ENCODE assay signal across 21 cellular contexts in the genomic region with DNA sequence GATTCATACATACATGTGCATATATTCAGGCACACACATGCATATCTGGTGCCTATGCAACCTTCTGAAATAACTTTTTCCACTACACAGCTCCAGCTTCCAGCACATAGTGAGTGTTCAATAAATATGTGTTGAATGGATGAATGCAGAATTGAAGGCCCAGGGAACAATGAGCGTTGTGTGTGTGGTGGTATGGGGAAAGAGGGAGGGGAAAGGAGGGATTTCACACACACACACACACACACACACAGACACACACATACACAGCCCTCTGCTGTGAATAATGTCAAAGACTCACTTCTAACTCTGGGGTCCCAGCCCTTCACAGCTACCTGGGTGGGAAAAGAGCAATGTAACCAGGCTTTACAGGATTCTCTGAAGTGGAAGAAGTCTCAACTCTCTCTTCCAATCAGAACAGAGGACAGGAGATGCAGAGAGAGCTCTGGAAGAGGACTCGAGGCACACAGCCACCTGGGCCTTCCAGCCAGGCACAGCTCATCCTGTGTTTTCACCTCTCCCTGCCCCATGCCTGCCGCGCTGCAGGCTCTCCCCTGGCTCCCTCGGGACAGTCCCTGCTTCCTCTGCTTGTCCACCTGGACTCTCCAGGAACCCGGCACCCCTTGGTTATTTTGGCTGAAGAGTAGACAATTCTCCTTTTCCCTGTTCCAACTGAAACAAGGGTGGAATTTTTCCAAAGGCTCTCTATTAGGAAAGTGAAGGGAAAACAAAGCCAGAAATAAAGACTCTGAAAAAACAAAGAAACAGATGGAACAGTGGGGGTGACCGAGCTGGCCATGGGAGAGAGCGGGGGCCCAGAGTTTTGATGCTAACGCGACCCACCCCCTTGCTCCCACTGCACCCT. TPM values are rescaled to one million over a fixed set of nuclear protein-coding genes. Genes with fewer than 3 reads are reported as not detected.
DNase-seq lines count a peak whose midpoint lies in the region; ATAC-seq, FAIRE-seq and TF ChIP-seq lines count a peak whose summit lies in the region.
"Had no signal": no experiment of that assay in that cellular context is flagged by ENCODE, and none has a peak within 500 bp of the region (broad histone marks: within the 10 kb centered on the region; RNA-seq: fewer than 3 reads in every experiment).

No MANE protein-coding gene starts in this region.

- no peaks in the 10 kb centered on the region for H3K9me3 Mint-ChIP-seq in neural progenitor cell
- no peaks in the 10 kb centered on the region for H3K9me3 Mint-ChIP-seq in stimulated activated memory B cell treated with anti-CD40 and anti-IgM and Interleukin-4, amounts not matched to agents 10 μg/mL and 1 μg/mL and 100 μg/mL, for 72 hours
- H3K9me3 Mint-ChIP-seq: T-helper 2 cell treated with Interferon-gamma antibody and Interleukin-4, amounts not matched to agents 5 μg/mL and 100 μg/mL, for 36 hours had no signal

- intact Hi-C loops in Right ventricle myocardium superior (cut with DNase I) (loop anchor here (5.0 kb wide), 2 partner anchors 93 to 143 kb away; no protein-coding TSS in a partner anchor), right cardiac atrium (cut with DNase I) (loop anchor here in 2 of 4 donors (5.0 to 10.0 kb wide), 6 partner anchors 88 to 271 kb away; a partner anchor contains a TSS)

- no peak overlapping the region for H2BK120ac ChIP-seq in H1 (replicated peaks; ENCODE audit: low read depth, low read length)

- H3K23me2 ChIP-seq in H1 (ENCODE audit: low read depth, low read length), result peaks cover 3% of the 10 kb centered on the region; the same call in 1 of the 2 replicates

- H3K79me1 ChIP-seq in H1 (ENCODE audit: low read depth, low read length), result no peaks in the 10 kb centered on the region

- H3K36me3 Mint-ChIP-seq in neural progenitor cell, result no peaks in the 10 kb centered on the region
- H3K36me3 Mint-ChIP-seq in stimulated activated memory B cell treated with anti-CD40 and anti-IgM and Interleukin-4, amounts not matched to agents 10 μg/mL and 1 μg/mL and 100 μg/mL, for 72 hours, result no peaks in the 10 kb centered on the region
- H3K36me3 Mint-ChIP-seq: naive B cell had no signal

- no peak overlapping the region for H4K91ac ChIP-seq in H1 (replicated peaks; ENCODE audit: insufficient read length, low read length)

- TF ChIP-seq RAD21 in H1 (IDR thresholded peaks at IDR 0.05 in 1 of 2, conservative IDR thresholded peaks at IDR 0.05 in 1 of 2; ENCODE audit: low read depth in 2 of 2, low read length in 2 of 2), result no peak

- no peak overlapping the region for H3K4ac ChIP-seq in H1 (replicated peaks; ENCODE audit: insufficient read length, low read depth, low read length)

- TF ChIP-seq POLR2A in H1 (IDR thresholded peaks at IDR 0.05; ENCODE audit: control extremely low read depth in 1 of 2, low read depth in 2 of 2, low read length in 2 of 2) (no peak), tibial nerve (IDR thresholded peaks at IDR 0.05) (no peak)

- DNase-seq in Right ventricle myocardium superior (peak; percentile 27), right cardiac atrium (no peak), H1 (ENCODE audit: low read depth in 1 of 2, low spot score in 2 of 2) (no peak), neural progenitor cell (ENCODE audit: low spot score) (no peak), tibial nerve (ENCODE audit: low spot score in 2 of 2) (no peak), SKM-1 (lab: John Stamatoyannopoulos, UW; ENCODE audit: unreplicated experiment) (no peak), OCI-M2 (lab: John Stamatoyannopoulos, UW; ENCODE audit: unreplicated experiment) (no peak)
- DNase-seq: ACHN; activated CD4-positive, alpha-beta T cell treated with anti-CD3 and anti-CD28 coated beads for 1 hour; activated naive CD4-positive, alpha-beta T cell treated with Interleukin-2 at 50 U/mL for 16 hours; naive B cell; NCI-H345; SIG-M5; stimulated activated CD4-positive, alpha-beta T cell treated with anti-CD3 and anti-CD28 coated beads, Interleukin-4, amount 100 ng/mL, for 1 hour had no signal

- no peaks in the 10 kb centered on the region for H3K27me3 ChIP-seq in right cardiac atrium (ENCODE audit: control insufficient read depth, insufficient read depth)
- no peaks in the 10 kb centered on the region for H3K27me3 ChIP-seq in H1 (replicated peaks in 1 of 4; ENCODE audit: control insufficient read depth in 3 of 4, extremely low read depth in 1 of 4, insufficient read depth in 3 of 4, low read length in 3 of 4)
- peaks cover 12% of the 10 kb centered on the region for H3K27me3 ChIP-seq in neural progenitor cell
- H3K27me3 ChIP-seq in tibial nerve, result no peaks in the 10 kb centered on the region

- H2BK20ac ChIP-seq in H1 (ENCODE audit: low read length), result peak overlapping the region; percentile 43

- peak overlapping the region; percentile 22 for H3K18ac ChIP-seq in H1 (ENCODE audit: extremely low read depth, low read length)

- H3K14ac ChIP-seq in H1 (ENCODE audit: insufficient read length), result no peak overlapping the region

- ATAC-seq in Right ventricle myocardium superior (ENCODE audit: poor library complexity) (no peak), right cardiac atrium (no peak)
- ATAC-seq in stimulated activated memory B cell treated with anti-CD40 and anti-IgM and Interleukin-4, amounts not matched to agents 10 μg/mL and 1 μg/mL and 100 μg/mL, for 72 hours, result no peak
- ATAC-seq: GM12878, HCT116 had no signal

- H2BK5ac ChIP-seq in H1 (ENCODE audit: low read depth, low read length), result no peak overlapping the region

- WGBS in right cardiac atrium, result 50% methylated on average over 10 of the region's 10 CpGs
- WGBS in H1 (ENCODE audit: extremely low coverage in 1 of 2, insufficient coverage in 1 of 2, insufficient read length in 1 of 2, insufficient replicate concordance in 2 of 2, low coverage in 1 of 2, low lambda C conversion rate in 2 of 2, missing lambda C conversion rate in 1 of 2), 2 experiments, result 64 to 100% methylated on average over 1 to 10 of the region's 10 CpGs
- WGBS in tibial nerve, 2 donors, result 19 to 29% methylated on average over 10 of the region's 10 CpGs

- no peak overlapping the region for H3K56ac ChIP-seq in H1 (replicated peaks; ENCODE audit: insufficient read length, low read depth, low read length)

- TF ChIP-seq CTCF in H1 (IDR thresholded peaks at IDR 0.05; ENCODE audit: control extremely low read depth in 1 of 3, insufficient read depth in 1 of 3, low read depth in 1 of 3, low read length in 3 of 3) (no peak), neural progenitor cell (IDR thresholded peaks at IDR 0.05) (no peak), tibial nerve (IDR thresholded peaks at IDR 0.05) (no peak)

- no peaks in the 10 kb centered on the region for H3K9me3 ChIP-seq in right cardiac atrium (ENCODE audit: control insufficient read depth, low read length)
- no peaks in the 10 kb centered on the region for H3K9me3 ChIP-seq in H1 (ENCODE audit: insufficient read depth in 2 of 2, low read depth in 1 of 2, low read length in 1 of 2)
- no peaks in the 10 kb centered on the region for H3K9me3 ChIP-seq in neural progenitor cell (ENCODE audit: low read depth)
- no peaks in the 10 kb centered on the region for H3K9me3 ChIP-seq in tibial nerve

- no peak overlapping the region for H4K8ac ChIP-seq in H1 (ENCODE audit: extremely low read depth, insufficient read depth, low read length)

- H2AFZ ChIP-seq in H1 (ENCODE audit: low read length), result peak overlapping the region; percentile 65; the same call in 1 of the 2 replicates
- peak overlapping the region; percentile 80 for H2AFZ ChIP-seq in neural progenitor cell (replicated peaks)

- no peak overlapping the region for H4K5ac ChIP-seq in H1 (ENCODE audit: insufficient read length, low read depth, low read length)

- H3K36me3 ChIP-seq in H1 (ENCODE audit: control insufficient read depth in 2 of 4, insufficient read depth in 4 of 4, low read length in 3 of 4) (no peaks in the 10 kb centered on the region), neural progenitor cell (no peaks in the 10 kb centered on the region), tibial nerve (no peaks in the 10 kb centered on the region)

- H3K79me2 ChIP-seq in H1 (ENCODE audit: control insufficient read depth in 1 of 2, insufficient read depth in 2 of 2, low read length in 2 of 2), result no peaks in the 10 kb centered on the region
- no peaks in the 10 kb centered on the region for H3K79me2 ChIP-seq in neural progenitor cell (ENCODE audit: low read depth)

- peaks cover 62% of the 10 kb centered on the region for H3F3A ChIP-seq in neural progenitor cell (ENCODE audit: low read depth)

- peak overlapping the region; percentile 3 for H3K27ac Mint-ChIP-seq in neural progenitor cell
- no peak overlapping the region for H3K27ac Mint-ChIP-seq in stimulated activated memory B cell treated with anti-CD40 and anti-IgM and Interleukin-4, amounts not matched to agents 10 μg/mL and 1 μg/mL and 100 μg/mL, for 72 hours
- H3K27ac Mint-ChIP-seq: T-helper 2 cell treated with Interferon-gamma antibody and Interleukin-4, amounts not matched to agents 5 μg/mL and 100 μg/mL, for 36 hours had no signal

- no peak overlapping the region for H3K4me3 ChIP-seq in right cardiac atrium (ENCODE audit: low read length)
- H3K4me3 ChIP-seq in H1 (ENCODE audit: extremely low read depth in 1 of 4, insufficient read depth in 2 of 4, low read depth in 3 of 4, low read length in 4 of 4), result no peak overlapping the region
- no peak overlapping the region for H3K4me3 ChIP-seq in neural progenitor cell
- no peak overlapping the region for H3K4me3 ChIP-seq in tibial nerve
- H3K4me3 ChIP-seq: GM12878 had no signal

- peak overlapping the region; percentile 7; the same call in 1 of the 2 replicates for H2BK12ac ChIP-seq in H1 (ENCODE audit: low read depth, low read length)

- H3K4me1 ChIP-seq in right cardiac atrium (ENCODE audit: control insufficient read depth, insufficient read depth, low read length) (no peaks in the 10 kb centered on the region), H1 (replicated peaks in 1 of 4; ENCODE audit: control insufficient read depth in 3 of 4, insufficient read depth in 4 of 4, low read length in 3 of 4) (peaks cover 7 to 22% (median 13%) of the 10 kb centered on the region in 4 experiments; a peak in 6 of 7 replicates), neural progenitor cell (peaks cover 58% of the 10 kb centered on the region), tibial nerve (peaks cover 0 to 72% (median 38%) of the 10 kb centered on the region in 4 donors)

- H3K4me3 Mint-ChIP-seq in neural progenitor cell, result no peak overlapping the region
- no peak overlapping the region for H3K4me3 Mint-ChIP-seq in stimulated activated memory B cell treated with anti-CD40 and anti-IgM and Interleukin-4, amounts not matched to agents 10 μg/mL and 1 μg/mL and 100 μg/mL, for 72 hours
- H3K4me3 Mint-ChIP-seq: naive B cell; T-helper 2 cell treated with Interferon-gamma antibody and Interleukin-4, amounts not matched to agents 5 μg/mL and 100 μg/mL, for 36 hours had no signal

- H3K9ac ChIP-seq in H1 (replicated peaks in 1 of 4; ENCODE audit: extremely low read depth in 1 of 4, low read depth in 3 of 4, low read length in 3 of 4), result no peak overlapping the region
- no peak overlapping the region for H3K9ac ChIP-seq in neural progenitor cell

- no peaks in the 10 kb centered on the region for H4K20me1 ChIP-seq in H1 (replicated peaks in 1 of 2; ENCODE audit: control insufficient read depth in 1 of 2, insufficient read depth in 2 of 2, low read length in 2 of 2)
- no peaks in the 10 kb centered on the region for H4K20me1 ChIP-seq in neural progenitor cell (ENCODE audit: low read depth)

- POLR2A ChIA-PET in H1 (lab: Charles Lee; ENCODE audit: partially characterized antibody), result interaction anchor here (0.6 to 4.2 kb wide), 11 partner anchors 8 to 145 kb away, joined by 3 to 31 read pairs (median 3); a partner anchor contains a TSS

- no peak overlapping the region for H3K27ac ChIP-seq in right cardiac atrium (ENCODE audit: low read length)
- H3K27ac ChIP-seq in H1 (ENCODE audit: low read depth, low read length), result no peak overlapping the region; the same call in 1 of the 2 replicates
- peak overlapping the region; percentile 6 for H3K27ac ChIP-seq in neural progenitor cell
- H3K27ac ChIP-seq in tibial nerve, result peak overlapping the region; percentile 64 to 99 (median 86)

- H3K4me2 ChIP-seq in H1 (ENCODE audit: insufficient read depth in 1 of 2, low read depth in 2 of 2, low read length in 2 of 2) (no peak overlapping the region), neural progenitor cell (peak overlapping the region; percentile 2)

- no peak for FAIRE-seq in H1 (lab: Jason Lieb, UNC)
- FAIRE-seq: GM12878, urothelium cell line had no signal

- no peak overlapping the region for H3K23ac ChIP-seq in H1 (ENCODE audit: insufficient read length)

- peaks cover 77% of the 10 kb centered on the region for H3K4me1 Mint-ChIP-seq in neural progenitor cell
- H3K4me1 Mint-ChIP-seq in stimulated activated memory B cell treated with anti-CD40 and anti-IgM and Interleukin-4, amounts not matched to agents 10 μg/mL and 1 μg/mL and 100 μg/mL, for 72 hours, result peaks cover 31% of the 10 kb centered on the region

- CTCF ChIA-PET in H1 (lab: Charles Lee; ENCODE audit: partially characterized antibody), result interaction anchor here (0.6 to 7.4 kb wide), 30 partner anchors 12 to 1084 kb away, joined by 3 to 256 read pairs (median 8); a partner anchor contains a TSS

- peak overlapping the region; percentile 32; the same call in 1 of the 2 replicates for H2AK5ac ChIP-seq in H1 (ENCODE audit: low read depth, low read length)

- no peak for TF ChIP-seq EP300 in H1 (IDR thresholded peaks at IDR 0.05; ENCODE audit: borderline replicate concordance in 1 of 2, low read depth in 2 of 2, low read length in 2 of 2)
- peak in 1 of 2 donors; percentile 31 for TF ChIP-seq EP300 in tibial nerve (IDR thresholded peaks at IDR 0.05)

- H3K27me3 Mint-ChIP-seq in neural progenitor cell (ENCODE audit: insufficient read depth, low read depth), result peaks cover 16% of the 10 kb centered on the region
- H3K27me3 Mint-ChIP-seq in stimulated activated memory B cell treated with anti-CD40 and anti-IgM and Interleukin-4, amounts not matched to agents 10 μg/mL and 1 μg/mL and 100 μg/mL, for 72 hours, result peaks cover 6% of the 10 kb centered on the region

- no peak overlapping the region for H2BK15ac ChIP-seq in H1 (ENCODE audit: low read length)

RNA-seq across cellular contexts. Expression of a gene that starts 5.5 kb away (rescaled TPM):
- total RNA-seq in Right ventricle myocardium superior (18.5 TPM), right cardiac atrium (10 to 100 TPM; 18.3 to 24.2 (median 19.8) TPM), neural progenitor cell (ENCODE audit: low replicate concordance) (9.4 and 23.4 TPM in 2 replicates), tibial nerve (10 to 100 TPM; 42.6 to 73.9 (median 50.7) TPM)
- polyA plus RNA-seq in right cardiac atrium (18.2 TPM), H1 (2011; rRNA removed) (132 and 166 TPM in 2 replicates)
- total RNA-seq in H1 (2021; fragmentation: NEBNext Ultra II Directional; extraction: Animal tissue kit (Norgen Biotek cat#: 25700)), result 69.6 and 71.2 TPM in 2 replicates
- polyA plus RNA-seq in H1 (2011; cell fraction: cytosol; rRNA removed), result 103 TPM
- polyA plus RNA-seq in H1 (2011; cell fraction: nucleus; rRNA removed), result 322 TPM
- polyA plus RNA-seq in H1 (2012, experiment 1 of 2), result 55.1 to 95.1 TPM (median 90.2 TPM) in 4 replicates
- 79.5 TPM for polyA plus RNA-seq in H1 (2012, experiment 2 of 2)
- 88.6 TPM for polyA plus RNA-seq in H1 (2013, experiment 1 of 2)
- polyA plus RNA-seq in H1 (2013, experiment 2 of 2), result 77.7 TPM
- 34.3 and 46.3 TPM in 2 replicates for polyA minus RNA-seq in H1 (2011; rRNA and poly(A)+ RNA removed)
- 47.9 TPM for polyA minus RNA-seq in H1 (2011; cell fraction: cytosol; rRNA and poly(A)+ RNA removed)
- polyA minus RNA-seq in H1 (2011; cell fraction: nucleus; rRNA and poly(A)+ RNA removed), result 57.2 TPM

RNA-seq across cellular contexts. Expression of a gene that starts 11.7 kb away (rescaled TPM):
- total RNA-seq in Right ventricle myocardium superior (210 TPM), right cardiac atrium (100 to 1,000 TPM; 150 to 323 (median 257) TPM), neural progenitor cell (ENCODE audit: low replicate concordance) (88.6 and 154 TPM in 2 replicates), tibial nerve (100 to 1,000 TPM; 173 to 211 (median 201) TPM)
- polyA plus RNA-seq in right cardiac atrium (89.6 TPM), H1 (2011; rRNA removed) (40.8 and 54.2 TPM in 2 replicates)
- 34.8 and 39.7 TPM in 2 replicates for total RNA-seq in H1 (2021; fragmentation: NEBNext Ultra II Directional; extraction: Animal tissue kit (Norgen Biotek cat#: 25700))
- polyA plus RNA-seq in H1 (2011; cell fraction: cytosol; rRNA removed), result 60.3 TPM
- polyA plus RNA-seq in H1 (2011; cell fraction: nucleus; rRNA removed), result 193 TPM
- polyA plus RNA-seq in H1 (2012, experiment 1 of 2), result 41.3 to 57.9 TPM (median 44.4 TPM) in 4 replicates
- polyA plus RNA-seq in H1 (2012, experiment 2 of 2), result 14.0 TPM
- polyA plus RNA-seq in H1 (2013, experiment 1 of 2), result 23.7 TPM
- 22.3 TPM for polyA plus RNA-seq in H1 (2013, experiment 2 of 2)
- 103 and 110 TPM in 2 replicates for polyA minus RNA-seq in H1 (2011; rRNA and poly(A)+ RNA removed)
- polyA minus RNA-seq in H1 (2011; cell fraction: cytosol; rRNA and poly(A)+ RNA removed), result 45.0 TPM
- polyA minus RNA-seq in H1 (2011; cell fraction: nucleus; rRNA and poly(A)+ RNA removed), result 77.4 TPM
- total RNA-seq: GM12878 had no signal

RNA-seq across cellular contexts. Expression of a gene that starts 22.6 kb away (rescaled TPM):
- not detected for total RNA-seq in Right ventricle myocardium superior
- not detected for total RNA-seq in right cardiac atrium
- polyA plus RNA-seq in right cardiac atrium, result not detected
- total RNA-seq in H1 (2021; fragmentation: NEBNext Ultra II Directional; extraction: Animal tissue kit (Norgen Biotek cat#: 25700)), result 0.08 and 0.13 TPM in 2 replicates
- polyA plus RNA-seq in H1 (2011; rRNA removed), result 0.02 and 0.11 TPM in 2 replicates
- 0.08 TPM for polyA plus RNA-seq in H1 (2011; cell fraction: cytosol; rRNA removed)
- polyA plus RNA-seq in H1 (2011; cell fraction: nucleus; rRNA removed), result 0.14 TPM
- polyA plus RNA-seq in H1 (2012, experiment 1 of 2), result 0.10 to 0.19 TPM (median 0.12 TPM) in 3 of 4 replicates, not detected in the other
- polyA plus RNA-seq in H1 (2012, experiment 2 of 2), result 0.03 TPM
- 0.02 TPM for polyA plus RNA-seq in H1 (2013, experiment 1 of 2)
- polyA plus RNA-seq in H1 (2013, experiment 2 of 2), result 0.04 TPM
- polyA minus RNA-seq in H1 (2011; rRNA and poly(A)+ RNA removed), result 0.13 TPM in 1 of 2 replicates, not detected in the other
- polyA minus RNA-seq in H1 (2011; cell fraction: cytosol; rRNA and poly(A)+ RNA removed), result not detected
- polyA minus RNA-seq in H1 (2011; cell fraction: nucleus; rRNA and poly(A)+ RNA removed), result not detected
- 0.09 TPM in 2 replicates for total RNA-seq in neural progenitor cell (ENCODE audit: low replicate concordance)
- total RNA-seq in tibial nerve, result under 1 TPM in 1 of 4 donors, not detected in 3; 0.60 TPM
- total RNA-seq: GM12878, liver had no signal
- polyA plus RNA-seq: fibroblast of lung, liver had no signal

RNA-seq across cellular contexts. Expression of a gene that starts 33.9 kb away (rescaled TPM):
- 0.16 TPM for total RNA-seq in Right ventricle myocardium superior
- total RNA-seq in right cardiac atrium, result under 1 TPM; 0.11 to 0.31 (median 0.20) TPM
- polyA plus RNA-seq in right cardiac atrium, result 0.14 TPM
- 2.2 and 2.4 TPM in 2 replicates for total RNA-seq in H1 (2021; fragmentation: NEBNext Ultra II Directional; extraction: Animal tissue kit (Norgen Biotek cat#: 25700))
- polyA plus RNA-seq in H1 (2011; rRNA removed), result 1.7 and 3.5 TPM in 2 replicates
- 1.5 TPM for polyA plus RNA-seq in H1 (2011; cell fraction: cytosol; rRNA removed)
- 4.7 TPM for polyA plus RNA-seq in H1 (2011; cell fraction: nucleus; rRNA removed)
- 1.1 to 1.8 TPM (median 1.4 TPM) in 4 replicates for polyA plus RNA-seq in H1 (2012, experiment 1 of 2)
- polyA plus RNA-seq in H1 (2012, experiment 2 of 2), result 0.59 TPM
- 1.5 TPM for polyA plus RNA-seq in H1 (2013, experiment 1 of 2)
- polyA plus RNA-seq in H1 (2013, experiment 2 of 2), result 1.2 TPM
- 3.5 and 3.7 TPM in 2 replicates for polyA minus RNA-seq in H1 (2011; rRNA and poly(A)+ RNA removed)
- 0.73 TPM for polyA minus RNA-seq in H1 (2011; cell fraction: cytosol; rRNA and poly(A)+ RNA removed)
- 1.7 TPM for polyA minus RNA-seq in H1 (2011; cell fraction: nucleus; rRNA and poly(A)+ RNA removed)
- total RNA-seq in neural progenitor cell (ENCODE audit: low replicate concordance), result 0.15 TPM in 1 of 2 replicates, not detected in the other
- total RNA-seq in tibial nerve, result 10 to 100 TPM in 1 of 4 donors, 1 to 10 TPM in 3; 6.5 to 13.5 (median 8.8) TPM
- total RNA-seq: fibroblast of lung had no signal
- polyA plus RNA-seq: fibroblast of lung had no signal

RNA-seq across cellular contexts. Expression of a gene that starts 47.5 kb away (rescaled TPM):
- total RNA-seq in Right ventricle myocardium superior, result 0.40 TPM
- under 1 TPM in 3 of 4 donors, not detected in 1; 0.08 to 0.43 (median 0.28) TPM for total RNA-seq in right cardiac atrium
- polyA plus RNA-seq in right cardiac atrium, result 0.07 TPM
- 0.57 and 0.61 TPM in 2 replicates for total RNA-seq in H1 (2021; fragmentation: NEBNext Ultra II Directional; extraction: Animal tissue kit (Norgen Biotek cat#: 25700))
- 0.48 and 0.80 TPM in 2 replicates for polyA plus RNA-seq in H1 (2011; rRNA removed)
- 0.62 TPM for polyA plus RNA-seq in H1 (2011; cell fraction: cytosol; rRNA removed)
- 1.1 TPM for polyA plus RNA-seq in H1 (2011; cell fraction: nucleus; rRNA removed)
- polyA plus RNA-seq in H1 (2012, experiment 1 of 2), result 0.39 to 0.72 TPM (median 0.42 TPM) in 4 replicates
- polyA plus RNA-seq in H1 (2012, experiment 2 of 2), result 0.09 TPM
- polyA plus RNA-seq in H1 (2013, experiment 1 of 2), result 0.51 TPM
- polyA plus RNA-seq in H1 (2013, experiment 2 of 2), result 0.53 TPM
- polyA minus RNA-seq in H1 (2011; rRNA and poly(A)+ RNA removed), result 0.44 and 0.63 TPM in 2 replicates
- polyA minus RNA-seq in H1 (2011; cell fraction: cytosol; rRNA and poly(A)+ RNA removed), result 0.66 TPM
- 0.40 TPM for polyA minus RNA-seq in H1 (2011; cell fraction: nucleus; rRNA and poly(A)+ RNA removed)
- 0.17 and 0.62 TPM in 2 replicates for total RNA-seq in neural progenitor cell (ENCODE audit: low replicate concordance)
- 1 to 10 TPM in 3 of 4 donors, under 1 TPM in 1; 0.90 to 5.0 (median 2.1) TPM for total RNA-seq in tibial nerve
- total RNA-seq: fibroblast of lung, liver had no signal
- polyA plus RNA-seq: fibroblast of lung, liver had no signal

Comparison
In these comparisons a context has a peak if more than half of its experiments do, and no peak if none do; other contexts are left out.
1. H3K27ac ChIP-seq: peak in neural progenitor cell (single experiment) and tibial nerve (4 of 4); none in right cardiac atrium (single experiment) and H1 (single experiment).